In the genomic region with DNA sequence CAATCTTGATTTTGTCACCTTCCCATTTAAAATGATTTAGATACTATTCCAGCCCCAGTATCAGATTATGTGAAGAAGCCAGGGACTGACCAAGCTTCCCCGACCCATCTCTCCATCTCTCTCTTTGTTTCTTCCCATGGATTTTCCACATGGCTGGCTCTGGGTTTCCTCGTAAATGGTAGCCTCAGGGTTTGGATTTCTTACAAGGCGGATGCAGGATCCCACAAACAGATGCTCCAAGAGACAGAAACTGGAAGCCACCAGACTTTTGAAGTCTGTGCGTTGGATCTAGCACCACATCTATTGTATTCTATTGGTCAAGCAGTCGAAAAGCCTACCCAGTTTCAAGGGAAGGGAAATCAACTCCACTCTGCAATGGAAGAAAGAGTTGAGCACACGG, we compare ENCODE assay signal across 10 cellular contexts. TPM values are rescaled to one million over a fixed set of nuclear protein-coding genes. Genes with fewer than 3 reads are reported as not detected.
"Had no signal": no experiment of that assay in that cellular context is flagged by ENCODE, and none has a peak within 500 bp of the region (broad histone marks: within the 10 kb centered on the region; RNA-seq: fewer than 3 reads in every experiment).

No MANE protein-coding gene starts in this region.

- H3K4me3 ChIP-seq: GM23248, HAP-1 had no signal

- H3K9ac ChIP-seq: GM23248 had no signal

- DNase-seq: GM23248, GOT3, H7, HFFc6, KBM-7 had no signal

- H3K27ac ChIP-seq: GM23248, HL-60 had no signal

- H3K36me3 ChIP-seq: HAP-1 had no signal

- H3K4me1 ChIP-seq: HAP-1 had no signal

- H3K9me3 ChIP-seq: HAP-1 had no signal

- H2AFZ ChIP-seq: GM23248 had no signal

RNA-seq across cellular contexts. Expression of gene SPHKAP, which starts 46.0 kb away (rescaled TPM):
- total RNA-seq: HepG2, HT1080 had no signal
- polyA plus RNA-seq: HepG2, IgD-negative memory B cell had no signal
